In genomic region chr1:27668121-27668807, GRCh38 we compare ENCODE assay signal across 14 cellular contexts. TPM values are rescaled to one million over a fixed set of nuclear protein-coding genes. Genes with fewer than 3 reads are reported as not detected.
"Had no signal": no experiment of that assay in that cellular context is flagged by ENCODE, and none has a peak within 500 bp of the region (broad histone marks: within the 10 kb centered on the region; RNA-seq: fewer than 3 reads in every experiment).

No MANE protein-coding gene starts in this region.

- H3K27ac ChIP-seq: cardiac muscle cell, hepatocyte, prostate gland, right lobe of liver, SJCRH30 had no signal

- H3K27me3 ChIP-seq: adrenal gland, cardiac muscle cell, esophagus squamous epithelium, hepatocyte, right lobe of liver, SJCRH30, suprapubic skin, upper lobe of left lung had no signal

- H3K36me3 ChIP-seq: adrenal gland, cardiac muscle cell, esophagus squamous epithelium, prostate gland, right lobe of liver, SJCRH30, suprapubic skin had no signal

- H3K9me3 ChIP-seq: adrenal gland, esophagus squamous epithelium, prostate gland, right lobe of liver, SJCRH30, suprapubic skin, upper lobe of left lung had no signal

- H3K27me3 Mint-ChIP-seq: stimulated activated naive CD8-positive, alpha-beta T cell treated with anti-CD3 and anti-CD28 coated beads, Interleukin-15, Interleukin-2, amounts not matched to agents 100 ng/mL and 50 ng/mL, for 24 hours had no signal

- H3K27ac Mint-ChIP-seq: nephron; stimulated activated naive CD8-positive, alpha-beta T cell treated with anti-CD3 and anti-CD28 coated beads, Interleukin-15, Interleukin-2, amounts not matched to agents 100 ng/mL and 50 ng/mL, for 24 hours had no signal

- H3K79me2 ChIP-seq: hepatocyte had no signal

- H3K9me3 Mint-ChIP-seq: nephron; stimulated activated naive CD8-positive, alpha-beta T cell treated with anti-CD3 and anti-CD28 coated beads, Interleukin-15, Interleukin-2, amounts not matched to agents 100 ng/mL and 50 ng/mL, for 24 hours had no signal

- H2AFZ ChIP-seq: hepatocyte had no signal

- DNase-seq: esophagus squamous epithelium had no signal

- H3K4me3 ChIP-seq: cardiac muscle cell, hepatocyte, SJCRH30 had no signal

RNA-seq across cellular contexts. Expression of gene FGR, which starts 33.3 kb away (rescaled TPM):
- total RNA-seq: cardiac muscle cell, endothelial cell of umbilical vein, fibroblast of villous mesenchyme, glomerular endothelial cell, SJCRH30 had no signal
